19 cellular contexts compared by ENCODE assay signal in genomic region chr18:10078053-10078452, GRCh38.
DNase-seq lines count a peak whose midpoint lies in the region; ATAC-seq, FAIRE-seq and TF ChIP-seq lines count a peak whose summit lies in the region.
"Had no signal": no experiment of that assay in that cellular context is flagged by ENCODE, and none has a peak within 500 bp of the region (broad histone marks: within the 10 kb centered on the region; RNA-seq: fewer than 3 reads in every experiment).

No MANE protein-coding gene starts in this region.

- no peaks in the 10 kb centered on the region for H3K9me3 ChIP-seq in K562 (replicated peaks; ENCODE audit: control insufficient read depth, insufficient read depth, low read depth, low read length)
- peaks cover 0 to 15% of the 10 kb centered on the region in 2 donors for H3K9me3 ChIP-seq in left lung
- H3K9me3 ChIP-seq in pancreas, result no peaks in the 10 kb centered on the region
- H3K9me3 ChIP-seq in CD8-positive, alpha-beta memory T cell (ENCODE audit: low read length), result no peaks in the 10 kb centered on the region

- no peak for TF ChIP-seq POLR2A in K562 (conservative IDR thresholded peaks at IDR 0.05)

- FAIRE-seq in K562 (lab: Jason Lieb, UNC), result peak; percentile 40
- no peak for FAIRE-seq in pancreas (lab: Jason Lieb, UNC)
- no peak for FAIRE-seq in frontal cortex (lab: Jason Lieb, UNC)
- FAIRE-seq: A549, D721Med had no signal

- in situ Hi-C loops in K562 (cut with MboI), result no loop called here

- POLR2A ChIA-PET in K562 (lab: Yijun Ruan, JAX), result no interaction called here
- POLR2A ChIA-PET in CD8-positive, alpha-beta memory T cell (lab: Charles Lee), result no interaction called here

- WGBS in K562 (ENCODE audit: insufficient coverage, low coverage, missing lambda C conversion rate), result 0% methylated on average over 5 of the region's 5 CpGs
- WGBS in pancreas, 2 donors, result 30 to 34% methylated on average over 5 of the region's 5 CpGs

- no peak overlapping the region for H3K27ac ChIP-seq in K562 (ENCODE audit: extremely low read depth, low read depth, low read length)
- H3K27ac ChIP-seq in left lung, result no peak overlapping the region
- H3K27ac ChIP-seq in pancreas, result peak overlapping the region in 2 of 4 donors; percentile 37 to 58
- H3K27ac ChIP-seq in CD8-positive, alpha-beta memory T cell (ENCODE audit: low read depth, low read length), result no peak overlapping the region
- H3K27ac ChIP-seq: A549; BLaER1 treated with 17β-estradiol and CSF1 and Interleukin-3, amounts not matched to agents 10 nM and 100 nM; SK-N-MC had no signal

- H3K9me1 ChIP-seq in K562 (ENCODE audit: control insufficient read depth, insufficient read depth, low read length), result no peaks in the 10 kb centered on the region

- H3K79me2 ChIP-seq in K562 (ENCODE audit: control insufficient read depth, insufficient read depth, low read length), result no peaks in the 10 kb centered on the region

- TF ChIP-seq CTCF in K562 (IDR thresholded peaks at IDR 0.05 in 2 of 3, conservative IDR thresholded peaks at IDR 0.05 in 1 of 3; ENCODE audit: insufficient read depth in 2 of 3, low read depth in 1 of 3, low read length in 3 of 3) (no peak), left lung (IDR thresholded peaks at IDR 0.05) (no peak), pancreas (IDR thresholded peaks at IDR 0.05) (no peak)

- no peak for TF ChIP-seq EP300 in K562 (IDR thresholded peaks at IDR 0.05; ENCODE audit: low read length)

- no peak for TF ChIP-seq RAD21 in K562 (CRISPR knock-in tag; conservative IDR thresholded peaks at IDR 0.05 in 1 of 2, IDR thresholded peaks at IDR 0.05 in 1 of 2)

- BruUV-seq in K562 (replicated peaks; lab: Mats Ljungman, UMichigan), result no TSS peak

- peaks cover 0 to 2% of the 10 kb centered on the region in 2 donors for H3K27me3 Mint-ChIP-seq in CD8-positive, alpha-beta memory T cell

- H3K27ac Mint-ChIP-seq in CD8-positive, alpha-beta memory T cell, result no peak overlapping the region

- H2AFZ ChIP-seq in K562 (ENCODE audit: low read depth, low read length), result no peak overlapping the region

- intact Hi-C loops in K562 (cut with micrococcal nuclease), result no loop called here
- intact Hi-C loops in left lung (cut with DNase I), result no loop called here
- intact Hi-C loops in pancreas (cut with DNase I), result no loop called here

- no peak overlapping the region for H3K9ac ChIP-seq in K562 (ENCODE audit: insufficient read depth in 1 of 2, low read depth in 2 of 2, low read length in 2 of 2)
- H3K9ac ChIP-seq: BLaER1 treated with 17β-estradiol and CSF1 and Interleukin-3, amounts not matched to agents 10 nM and 100 nM had no signal

- ATAC-seq in K562 (no peak), left lung (peak; percentile 20), pancreas (peak in 3 of 4 donors; percentile 20 to 49 (median 41))
- ATAC-seq: A549 had no signal

- H3K4me3 ChIP-seq in K562 (no peak overlapping the region), left lung (no peak overlapping the region), pancreas (no peak overlapping the region)
- H3K4me3 ChIP-seq in CD8-positive, alpha-beta memory T cell (ENCODE audit: low read length), result no peak overlapping the region
- H3K4me3 ChIP-seq: A549; BLaER1 treated with 17β-estradiol and CSF1 and Interleukin-3, amounts not matched to agents 10 nM and 100 nM; SK-N-MC had no signal

- no peaks in the 10 kb centered on the region for H4K20me1 ChIP-seq in K562 (replicated peaks; ENCODE audit: control insufficient read depth, insufficient read depth, low read length)
- H4K20me1 ChIP-seq: BLaER1 treated with 17β-estradiol and CSF1 and Interleukin-3, amounts not matched to agents 10 nM and 100 nM had no signal

- no peaks in the 10 kb centered on the region for H3K4me1 Mint-ChIP-seq in CD8-positive, alpha-beta memory T cell

- DNase-seq in NCI-H146 (lab: John Stamatoyannopoulos, UW) (peak; percentile 54), K562 (ENCODE audit: extremely low read depth in 1 of 4, low spot score in 3 of 4) (no peak), left lung (no peak), pancreas (no peak), frontal cortex (ENCODE audit: low spot score in 2 of 2) (no peak), NOMO-1 (lab: John Stamatoyannopoulos, UW; ENCODE audit: unreplicated experiment in 2 of 2) (no peak)
- DNase-seq in CD8-positive, alpha-beta memory T cell, result no peak
- DNase-seq: GOT3, KG1, NCI-H1105 treated with DMSO at 0.1 percent for 48 hours, NCI-H1930, NCI-H2171, NCI-H748 treated with DMSO at 0.1 percent for 48 hours, OCI-M1, Right ventricle myocardium superior had no signal

- H3K27me3 ChIP-seq in K562 (ENCODE audit: control insufficient read depth in 2 of 2, insufficient read depth in 2 of 2, low read length in 2 of 2) (peaks cover 6 to 31% of the 10 kb centered on the region in 2 experiments; a peak in 4 of 5 replicates), left lung (no peaks in the 10 kb centered on the region), pancreas (no peaks in the 10 kb centered on the region)
- no peaks in the 10 kb centered on the region for H3K27me3 ChIP-seq in CD8-positive, alpha-beta memory T cell (ENCODE audit: insufficient read depth, low read length, poor library complexity, severe bottlenecking)

- no peaks in the 10 kb centered on the region for H3K36me3 ChIP-seq in K562 (ENCODE audit: control insufficient read depth, insufficient read depth, low read length)
- H3K36me3 ChIP-seq in left lung, result no peaks in the 10 kb centered on the region
- H3K36me3 ChIP-seq in pancreas, result no peaks in the 10 kb centered on the region
- no peaks in the 10 kb centered on the region for H3K36me3 ChIP-seq in CD8-positive, alpha-beta memory T cell (ENCODE audit: insufficient read depth, low read length)

- H3K4me2 ChIP-seq in K562 (ENCODE audit: insufficient read depth, low read length), result no peak overlapping the region
- H3K4me2 ChIP-seq: A549; BLaER1 treated with 17β-estradiol and CSF1 and Interleukin-3, amounts not matched to agents 10 nM and 100 nM had no signal

- peaks cover 3 to 10% of the 10 kb centered on the region in 2 experiments; a peak in 3 of 5 replicates for H3K4me1 ChIP-seq in K562 (replicated peaks in 1 of 2; ENCODE audit: control insufficient read depth in 2 of 2, insufficient read depth in 2 of 2, low read length in 2 of 2)
- H3K4me1 ChIP-seq in left lung, result no peaks in the 10 kb centered on the region
- H3K4me1 ChIP-seq in pancreas, result peaks cover 7 to 11% (median 10%) of the 10 kb centered on the region in 3 donors
- H3K4me1 ChIP-seq in CD8-positive, alpha-beta memory T cell (ENCODE audit: insufficient read depth, low read length), result no peaks in the 10 kb centered on the region
- H3K4me1 ChIP-seq: A549 had no signal

- H3K4me3 Mint-ChIP-seq in CD8-positive, alpha-beta memory T cell, result no peak overlapping the region

- peaks cover 6 to 10% (median 7%) of the 10 kb centered on the region in 5 donors for H3K9me3 Mint-ChIP-seq in CD8-positive, alpha-beta memory T cell

- H3K36me3 Mint-ChIP-seq in CD8-positive, alpha-beta memory T cell, result no peaks in the 10 kb centered on the region

- CTCF ChIA-PET in K562 (lab: Yijun Ruan, JAX; ENCODE audit: low intra/inter-chr PET ratio), result no interaction called here
- CTCF ChIA-PET in CD8-positive, alpha-beta memory T cell (lab: Charles Lee), result no interaction called here

TF ChIP-seq in K562, 482 proteins besides CTCF, POLR2A, EP300 and RAD21:
- TF ChIP-seq JUNB (CRISPR knock-in tag; conservative IDR thresholded peaks at IDR 0.05) (no peak), NR1H2 (CRISPR knock-in tag; IDR thresholded peaks at IDR 0.05) (no peak), ZNF436 (CRISPR knock-in tag; IDR thresholded peaks at IDR 0.05) (no peak), MEF2A (IDR thresholded peaks at IDR 0.05; ENCODE audit: control insufficient read depth, low read depth, low read length) (no peak), PHF8 (IDR thresholded peaks at IDR 0.05; ENCODE audit: borderline replicate concordance, low read length) (no peak), NFE2 (IDR thresholded peaks at IDR 0.05; ENCODE audit: low read depth) (no peak), BRF1 (IDR thresholded peaks at IDR 0.05; ENCODE audit: borderline replicate concordance, extremely low read depth, insufficient read length) (no peak), ZNF717 (CRISPR knock-in tag; IDR thresholded peaks at IDR 0.05) (no peak), TAL1 (IDR thresholded peaks at IDR 0.05) (no peak)
